In genomic region chr6:127341471-127342202, GRCh38 we compare ENCODE assay signal across 7 cellular contexts. TPM values are rescaled to one million over a fixed set of nuclear protein-coding genes. Genes with fewer than 3 reads are reported as not detected.
A peak's percentile ranks its signal among the peaks of the same experiment; 100 is the strongest.
DNase-seq lines count a peak whose midpoint lies in the region; ATAC-seq and TF ChIP-seq lines count a peak whose summit lies in the region.

No MANE protein-coding gene starts in this region.

- H3K4me3 ChIP-seq in mammary epithelial cell (replicated peaks in 1 of 3; ENCODE audit: insufficient read depth in 1 of 3, low read depth in 2 of 3, low read length in 3 of 3) (peak overlapping the region; percentile 78 to 91 (median 84)), sigmoid colon (peak overlapping the region; percentile 63 to 83 (median 76))

- intact Hi-C loops in mammary epithelial cell (cut with micrococcal nuclease), result loop anchor here (1.0 to 5.0 kb wide), 3 partner anchors 61 to 123 kb away; no protein-coding TSS in a partner anchor
- intact Hi-C loops in sigmoid colon (cut with DNase I), result loop anchor here (2.0 kb wide), 3 partner anchors 75 to 123 kb away; partner anchors contain the start of gene RNF146

- H3K36me3 ChIP-seq in mammary epithelial cell (ENCODE audit: insufficient read depth, low read length) (no peaks in the 10 kb centered on the region), sigmoid colon (no peaks in the 10 kb centered on the region)

- H3K9ac ChIP-seq in mammary epithelial cell (ENCODE audit: insufficient read depth, low read length), result peak overlapping the region; percentile 97

- H3K79me2 ChIP-seq in mammary epithelial cell (ENCODE audit: insufficient read depth, low read length), result peaks cover 93% of the 10 kb centered on the region

- TF ChIP-seq CTCF in mammary epithelial cell (conservative IDR thresholded peaks at IDR 0.05 in 1 of 2, IDR thresholded peaks at IDR 0.05 in 1 of 2; ENCODE audit: extremely low read depth in 1 of 2, insufficient read depth in 1 of 2, low read depth in 1 of 2, low read length in 2 of 2), result no peak
- TF ChIP-seq CTCF in sigmoid colon (IDR thresholded peaks at IDR 0.05), result no peak

- H3K4me2 ChIP-seq in mammary epithelial cell (ENCODE audit: insufficient read depth, low read depth, low read length), result peak overlapping the region; percentile 85

- TF ChIP-seq EP300 in sigmoid colon (IDR thresholded peaks at IDR 0.05), result no peak

- H4K20me1 ChIP-seq in mammary epithelial cell (ENCODE audit: insufficient read depth, low read length), result no peaks in the 10 kb centered on the region

- CTCF ChIA-PET in mammary epithelial cell (lab: Charles Lee; ENCODE audit: low non-redundant PET), result no interaction called here

- H2AFZ ChIP-seq in mammary epithelial cell (ENCODE audit: low read depth, low read length), result no peak overlapping the region

- H3K9me3 ChIP-seq in mammary epithelial cell (replicated peaks; ENCODE audit: insufficient read depth, low read length) (no peaks in the 10 kb centered on the region), sigmoid colon (no peaks in the 10 kb centered on the region)

- TF ChIP-seq POLR2A in sigmoid colon (IDR thresholded peaks at IDR 0.05), result no peak

- BruUV-seq in mammary epithelial cell (replicated peaks; lab: Mats Ljungman, UMichigan), result no TSS peak

- ATAC-seq in GM19324 (IDR thresholded peaks at IDR 0.05; ENCODE audit: low FRiP score, unreplicated experiment) (peak; percentile 37), HG03139 (IDR thresholded peaks at IDR 0.05; ENCODE audit: unreplicated experiment) (peak; percentile 32)

- H3K27me3 ChIP-seq in mammary epithelial cell (ENCODE audit: insufficient read depth, low read length), result no peaks in the 10 kb centered on the region
- H3K27me3 ChIP-seq in sigmoid colon, result no peaks in the 10 kb centered on the region

- dilution Hi-C loops in mammary epithelial cell (cut with HindIII; ENCODE audit: low sequenced_read_pairs), result no loop called here

- in situ Hi-C loops in mammary epithelial cell (cut with MboI; ENCODE audit: low sequenced_read_pairs in 2 of 2), result no loop called here

- H3K27ac ChIP-seq in mammary epithelial cell (ENCODE audit: insufficient read depth, low read depth, low read length), result peak overlapping the region; percentile 93
- peak overlapping the region; percentile 83 to 91 (median 87) for H3K27ac ChIP-seq in sigmoid colon

- WGBS in mammary epithelial cell (ENCODE audit: low coverage, missing lambda C conversion rate), result 18% methylated on average over 9 of the region's 9 CpGs
- WGBS in sigmoid colon, 2 donors, result 38 to 63% methylated on average over 9 of the region's 9 CpGs

- H3K4me1 ChIP-seq in mammary epithelial cell (ENCODE audit: insufficient read depth, low read length) (peaks cover 35% of the 10 kb centered on the region), sigmoid colon (peaks cover 0 to 49% (median 44%) of the 10 kb centered on the region in 4 donors)

- DNase-seq in mammary epithelial cell (no peak), sigmoid colon (no peak), HuH-7 (ENCODE audit: low spot score) (no peak), foreskin melanocyte (no peak), NCI-H345 (lab: John Stamatoyannopoulos, UW) (no peak)

RNA-seq across cellular contexts. Expression of gene ECHDC1, which starts 1.8 kb away (rescaled TPM):
- total RNA-seq in mammary epithelial cell, result 10 to 100 TPM; 54.2 to 54.9 TPM
- 43.5 TPM for polyA plus RNA-seq in mammary epithelial cell
- 36.8 TPM for polyA minus RNA-seq in mammary epithelial cell
- 10 to 100 TPM; 77.3 to 97.1 (median 83.5) TPM for total RNA-seq in sigmoid colon
- 10 to 100 TPM; 48.6 to 66.6 (median 58.4) TPM for polyA plus RNA-seq in sigmoid colon
